ENCODE assay signal across 18 cellular contexts in the genomic region with DNA sequence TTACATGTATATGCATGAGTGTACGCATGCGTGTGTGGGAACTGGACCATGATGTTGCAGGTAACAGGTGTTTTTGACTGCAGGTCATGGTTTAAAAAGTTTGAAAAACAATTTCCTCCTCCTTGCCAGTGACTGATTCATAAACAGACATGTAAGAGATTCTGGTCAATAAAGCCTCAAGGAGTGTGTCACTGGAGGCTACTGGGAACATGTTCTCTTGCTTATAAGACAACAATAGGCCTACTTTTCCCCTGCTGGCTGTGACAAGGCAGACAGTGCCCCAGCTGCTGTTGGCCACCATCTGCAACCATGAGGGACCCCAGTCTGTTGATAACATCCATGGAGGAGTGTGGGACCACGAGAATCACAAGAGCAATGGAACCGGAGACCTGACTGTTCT. TPM values are rescaled to one million over a fixed set of nuclear protein-coding genes. Genes with fewer than 3 reads are reported as not detected.
DNase-seq lines count a peak whose midpoint lies in the region; ATAC-seq, FAIRE-seq and TF ChIP-seq lines count a peak whose summit lies in the region.
"Had no signal": no experiment of that assay in that cellular context is flagged by ENCODE, and none has a peak within 500 bp of the region (broad histone marks: within the 10 kb centered on the region; RNA-seq: fewer than 3 reads in every experiment).

No MANE protein-coding gene starts in this region.

- H4K5ac ChIP-seq in H9 (ENCODE audit: insufficient read length, low read depth, low read length) = no peak overlapping the region

- no peak overlapping the region for H3K4me3 ChIP-seq in bronchial epithelial cell (ENCODE audit: low read depth, low read length)
- H3K4me3 ChIP-seq: BLaER1 treated with 17β-estradiol and CSF1 and Interleukin-3, amounts not matched to agents 10 nM and 100 nM; GM23338; HAP-1 had no signal

- no peak overlapping the region for H3K4me3 Mint-ChIP-seq in activated naive CD4-positive, alpha-beta T cell treated with anti-CD3 and anti-CD28 coated beads, Interleukin-2, amount 10 ng/mL, durations not matched to agents 7 days and 5 days
- H3K4me3 Mint-ChIP-seq in H9 (no peak overlapping the region), progenitor cell of endocrine pancreas (ENCODE audit: low read depth) (no peak overlapping the region), T-helper 17 cell (no peak overlapping the region)
- H3K4me3 Mint-ChIP-seq: CD4-positive, CD25-positive, alpha-beta regulatory T cell; GM23338; HFFc6 had no signal

- H3K36me3 Mint-ChIP-seq in activated naive CD4-positive, alpha-beta T cell treated with anti-CD3 and anti-CD28 coated beads, Interleukin-2, amount 10 ng/mL, durations not matched to agents 7 days and 5 days = peaks cover 56% of the 10 kb centered on the region
- peaks cover 42 to 89% (median 89%) of the 10 kb centered on the region in 3 experiments for H3K36me3 Mint-ChIP-seq in H9 (ENCODE audit: insufficient read depth in 1 of 3, low read depth in 3 of 3)
- H3K36me3 Mint-ChIP-seq in progenitor cell of endocrine pancreas (ENCODE audit: insufficient read depth) = peaks cover 35% of the 10 kb centered on the region
- H3K36me3 Mint-ChIP-seq in T-helper 17 cell (ENCODE audit: low read depth) = peaks cover 2% of the 10 kb centered on the region

- no peak overlapping the region for H2BK12ac ChIP-seq in H9 (ENCODE audit: insufficient read length, low read depth, low read length)

- FAIRE-seq in bronchial epithelial cell (lab: Jason Lieb, UNC) = peak; percentile 43
- FAIRE-seq: GM18507 had no signal

- H3K27me3 ChIP-seq in H9 (ENCODE audit: insufficient read depth, low read length) = no peaks in the 10 kb centered on the region
- no peaks in the 10 kb centered on the region for H3K27me3 ChIP-seq in bronchial epithelial cell (ENCODE audit: control insufficient read depth, insufficient read depth, low read length)
- H3K27me3 ChIP-seq: BLaER1 treated with 17β-estradiol and CSF1 and Interleukin-3, amounts not matched to agents 10 nM and 100 nM had no signal

- H3K36me3 ChIP-seq in bronchial epithelial cell (ENCODE audit: control insufficient read depth, insufficient read depth, low read length) = peaks cover 50% of the 10 kb centered on the region

- H2AFZ ChIP-seq in H9 (ENCODE audit: low read length) = no peak overlapping the region
- H2AFZ ChIP-seq: GM23338 had no signal

- no peak overlapping the region for H3T11ph ChIP-seq in H9 (ENCODE audit: low read length)

- H3K9me3 ChIP-seq in H9 (ENCODE audit: control insufficient read depth, low read depth, low read length) (no peaks in the 10 kb centered on the region), T-helper 17 cell (ENCODE audit: control insufficient read depth, low read length, poor library complexity, severe bottlenecking) (no peaks in the 10 kb centered on the region)
- H3K9me3 ChIP-seq: BLaER1 treated with 17β-estradiol and CSF1 and Interleukin-3, amounts not matched to agents 10 nM and 100 nM; HAP-1 had no signal

- H3K27ac Mint-ChIP-seq in activated naive CD4-positive, alpha-beta T cell treated with anti-CD3 and anti-CD28 coated beads, Interleukin-2, amount 10 ng/mL, durations not matched to agents 7 days and 5 days = peak overlapping the region; percentile 15
- H3K27ac Mint-ChIP-seq in H9 (peak overlapping the region in 2 of 3 experiments; percentile 13 to 81; a peak in 3 of 7 replicates), progenitor cell of endocrine pancreas (peak overlapping the region; percentile 74), T-helper 17 cell (no peak overlapping the region)
- H3K27ac Mint-ChIP-seq: GM23338, HFFc6 had no signal

- H2BK15ac ChIP-seq in H9 (ENCODE audit: low read depth, low read length) = no peak overlapping the region

- no peak overlapping the region for H2BK120ac ChIP-seq in H9 (ENCODE audit: low read depth, low read length, poor library complexity, severe bottlenecking)

- no peak overlapping the region for H3K14ac ChIP-seq in H9 (ENCODE audit: insufficient read depth, low read length)

- no peak for DNase-seq in activated naive CD4-positive, alpha-beta T cell treated with anti-CD3 and anti-CD28 coated beads, Interleukin-2, amount 10 ng/mL, durations not matched to agents 7 days and 5 days
- no peak for DNase-seq in activated naive CD4-positive, alpha-beta T cell treated with anti-CD3 and anti-CD28 coated beads, Interleukin-2, amount 50 U/mL, for 16 hours
- no peak for DNase-seq in H9
- DNase-seq in bronchial epithelial cell (ENCODE audit: low read depth) = no peak
- DNase-seq in progenitor cell of endocrine pancreas (ENCODE audit: low spot score, unreplicated experiment) = no peak
- no peak for DNase-seq in T-helper 17 cell
- DNase-seq: ACHN; Calu3; CD4-positive, CD25-positive, alpha-beta regulatory T cell; DMS 273 treated with DMSO at 0.1 percent for 48 hours; HFFc6 had no signal

- CTCF ChIA-PET in activated naive CD4-positive, alpha-beta T cell treated with anti-CD3 and anti-CD28 coated beads, Interleukin-2, amount 10 ng/mL, durations not matched to agents 7 days and 5 days (lab: Charles Lee) = interaction anchor here (1.0 to 1.4 kb wide), 2 partner anchors 252 to 257 kb away, joined by 3 read pairs; no protein-coding TSS in a partner anchor

- no peak for ATAC-seq in HG03521 (IDR thresholded peaks at IDR 0.05; ENCODE audit: unreplicated experiment)
- no peak for ATAC-seq in T-helper 17 cell
- ATAC-seq: GM23338 had no signal

- no peaks in the 10 kb centered on the region for H3K79me2 ChIP-seq in H9 (ENCODE audit: insufficient read depth, low read length)

- H3K4me2 ChIP-seq in H9 (ENCODE audit: insufficient read depth, insufficient read length, low read length) = no peak overlapping the region
- H3K4me2 ChIP-seq: BLaER1 treated with 17β-estradiol and CSF1 and Interleukin-3, amounts not matched to agents 10 nM and 100 nM; GM23338 had no signal

- H2BK5ac ChIP-seq in H9 (ENCODE audit: insufficient read length, low read length) = no peak overlapping the region

- peaks cover 12% of the 10 kb centered on the region for H3K4me1 ChIP-seq in H9 (ENCODE audit: insufficient read depth, low read length)

- H3K18ac ChIP-seq in H9 (ENCODE audit: insufficient read length, low read depth, low read length) = no peak overlapping the region

- H2BK20ac ChIP-seq in H9 (ENCODE audit: low read depth, low read length, poor library complexity, severe bottlenecking) = no peak overlapping the region

- TF ChIP-seq CTCF in H9 (conservative IDR thresholded peaks at IDR 0.05) = no peak
- no peak for TF ChIP-seq CTCF in bronchial epithelial cell (IDR thresholded peaks at IDR 0.05; ENCODE audit: insufficient read depth, low read length, severe bottlenecking)
- TF ChIP-seq CTCF in progenitor cell of endocrine pancreas (IDR thresholded peaks at IDR 0.05; ENCODE audit: unreplicated experiment) = no peak

- no peak overlapping the region for H3K9ac ChIP-seq in H9 (ENCODE audit: extremely low read depth, insufficient read length, low read length)
- H3K9ac ChIP-seq: BLaER1 treated with 17β-estradiol and CSF1 and Interleukin-3, amounts not matched to agents 10 nM and 100 nM had no signal

- H3K27me3 Mint-ChIP-seq in activated naive CD4-positive, alpha-beta T cell treated with anti-CD3 and anti-CD28 coated beads, Interleukin-2, amount 10 ng/mL, durations not matched to agents 7 days and 5 days = no peaks in the 10 kb centered on the region
- H3K27me3 Mint-ChIP-seq in H9 (ENCODE audit: low read depth) = 0 out of 2 replicates have a peak, but pooled peaks cover 2% of the 10 kb centered on the region
- H3K27me3 Mint-ChIP-seq in progenitor cell of endocrine pancreas = peaks cover 5% of the 10 kb centered on the region
- H3K27me3 Mint-ChIP-seq in T-helper 17 cell = no peaks in the 10 kb centered on the region
- H3K27me3 Mint-ChIP-seq: CD4-positive, CD25-positive, alpha-beta regulatory T cell had no signal

- H3K23ac ChIP-seq in H9 (ENCODE audit: insufficient read length, low read depth, low read length) = no peak overlapping the region

- no peak overlapping the region for H3K27ac ChIP-seq in H9 (ENCODE audit: insufficient read length, low read depth, low read length)
- H3K27ac ChIP-seq: BLaER1 treated with 17β-estradiol and CSF1 and Interleukin-3, amounts not matched to agents 10 nM and 100 nM had no signal

- peaks cover 4% of the 10 kb centered on the region for H3K4me1 Mint-ChIP-seq in activated naive CD4-positive, alpha-beta T cell treated with anti-CD3 and anti-CD28 coated beads, Interleukin-2, amount 10 ng/mL, durations not matched to agents 7 days and 5 days
- peaks cover 54 to 56% of the 10 kb centered on the region in 2 experiments for H3K4me1 Mint-ChIP-seq in H9
- H3K4me1 Mint-ChIP-seq in progenitor cell of endocrine pancreas (ENCODE audit: low read depth) = no peaks in the 10 kb centered on the region
- H3K4me1 Mint-ChIP-seq in T-helper 17 cell = peaks cover 6% of the 10 kb centered on the region

- H3K56ac ChIP-seq in H9 (ENCODE audit: insufficient read length, low read depth, low read length) = no peak overlapping the region

- no peaks in the 10 kb centered on the region for H4K20me1 ChIP-seq in H9 (ENCODE audit: control insufficient read depth, insufficient read depth, insufficient read length)

- no peaks in the 10 kb centered on the region for H3K79me1 ChIP-seq in H9 (ENCODE audit: insufficient read depth, low read depth, low read length, poor library complexity, severe bottlenecking)

- no peak overlapping the region for H4K91ac ChIP-seq in H9 (ENCODE audit: insufficient read length, low read depth, low read length)

- no CpG with 5 or more reads among the region's 4 CpGs for WGBS in H9 (ENCODE audit: extremely low coverage, insufficient read length, low lambda C conversion rate)

- H3K9me3 Mint-ChIP-seq in activated naive CD4-positive, alpha-beta T cell treated with anti-CD3 and anti-CD28 coated beads, Interleukin-2, amount 10 ng/mL, durations not matched to agents 7 days and 5 days = no peaks in the 10 kb centered on the region
- no peaks in the 10 kb centered on the region for H3K9me3 Mint-ChIP-seq in H9
- H3K9me3 Mint-ChIP-seq in progenitor cell of endocrine pancreas (ENCODE audit: low read depth) = no peaks in the 10 kb centered on the region
- H3K9me3 Mint-ChIP-seq: CD4-positive, CD25-positive, alpha-beta regulatory T cell; GM23338; HFFc6 had no signal

- no peak overlapping the region for H2AK5ac ChIP-seq in H9 (ENCODE audit: insufficient read length, low read length)

- no peak overlapping the region for H3K4ac ChIP-seq in H9 (ENCODE audit: low read depth, low read length)

- no peaks in the 10 kb centered on the region for H3K23me2 ChIP-seq in H9 (ENCODE audit: insufficient read length, low read depth, low read length, poor library complexity, severe bottlenecking)

- no peak overlapping the region for H4K8ac ChIP-seq in H9 (replicated peaks; ENCODE audit: insufficient read length, low read depth, low read length)

RNA-seq across cellular contexts. Expression of a gene that starts 12.7 kb away (rescaled TPM):
- total RNA-seq in H9 (2021) = 82.0 and 91.8 TPM in 2 replicates
- total RNA-seq in bronchial epithelial cell = 62.6 and 66.9 TPM in 2 replicates
- 69.9 and 73.6 TPM in 2 replicates for total RNA-seq in progenitor cell of endocrine pancreas
- total RNA-seq in T-helper 17 cell = 100 to 1,000 TPM; 101 to 120 TPM

RNA-seq across cellular contexts. Expression of a gene that starts 27.6 kb away (rescaled TPM):
- total RNA-seq in H9 (2021) = not detected in 2 replicates
- total RNA-seq in bronchial epithelial cell = not detected in 2 replicates
- not detected in 2 replicates for total RNA-seq in progenitor cell of endocrine pancreas
- total RNA-seq in T-helper 17 cell = not detected
- total RNA-seq: A172; Calu3; CD4-positive, CD25-positive, alpha-beta regulatory T cell; Daoy; GM23338; HFFc6 had no signal

RNA-seq across cellular contexts. Expression of a gene that starts 29.5 kb away (rescaled TPM):
- 0.29 and 0.46 TPM in 2 replicates for total RNA-seq in H9 (2021)
- total RNA-seq in bronchial epithelial cell = under 0.01 and 0.13 TPM in 2 replicates
- total RNA-seq in progenitor cell of endocrine pancreas = 0.14 and 0.29 TPM in 2 replicates
- not detected for total RNA-seq in T-helper 17 cell
- total RNA-seq: Calu3; CD4-positive, CD25-positive, alpha-beta regulatory T cell; Daoy had no signal
